Comparison of ENCODE assay signal across 8 cellular contexts in the genomic region with DNA sequence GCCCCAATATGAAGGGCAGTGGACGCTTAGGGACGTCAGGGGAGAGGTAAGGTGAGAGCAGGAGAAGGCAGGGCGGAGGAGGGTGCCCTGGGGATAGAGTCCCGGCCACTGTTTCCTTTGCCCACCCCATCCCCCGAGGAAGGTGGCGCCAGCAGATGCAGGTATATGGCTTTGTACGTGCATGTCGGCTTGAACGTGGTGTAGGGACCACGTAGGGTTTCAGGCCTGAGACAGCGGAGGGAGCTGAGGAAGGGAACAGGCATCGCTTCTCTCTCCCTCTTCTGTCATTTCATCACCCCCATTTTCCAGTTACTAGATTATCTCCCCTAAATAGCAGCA.
DNase-seq lines count a peak whose midpoint lies in the region; ATAC-seq, FAIRE-seq and TF ChIP-seq lines count a peak whose summit lies in the region.

No MANE protein-coding gene starts in this region.

- H3K9me2 ChIP-seq in GM23338 (ENCODE audit: insufficient read depth), result no peaks in the 10 kb centered on the region

- H3K27me3 ChIP-seq in GM23338 (ENCODE audit: insufficient read depth), result no peaks in the 10 kb centered on the region
- no peaks in the 10 kb centered on the region for H3K27me3 ChIP-seq in OCI-LY3 (ENCODE audit: low read depth, low read length)
- no peaks in the 10 kb centered on the region for H3K27me3 ChIP-seq in fibroblast of lung (ENCODE audit: control insufficient read depth, insufficient read depth, low read length)
- H3K27me3 ChIP-seq in skeletal muscle satellite cell (ENCODE audit: control insufficient read depth, insufficient read depth, low read length), result no peaks in the 10 kb centered on the region

- H3K4me3 ChIP-seq in GM23338 (peak overlapping the region; percentile 51), OCI-LY3 (ENCODE audit: low read length) (peak overlapping the region; percentile 69), fibroblast of lung (replicated peaks in 1 of 4; ENCODE audit: control extremely low read depth in 1 of 4, insufficient read depth in 1 of 4, low read depth in 3 of 4, low read length in 4 of 4) (peak overlapping the region in 3 of 4 experiments; percentile 10 to 38 (median 33)), skeletal muscle satellite cell (ENCODE audit: low read length) (peak overlapping the region; percentile 64)

- no peak for TF ChIP-seq POLR2A in H54 (IDR thresholded peaks at IDR 0.05; ENCODE audit: low read depth, low read length)

- H3K4me1 ChIP-seq in GM23338 (ENCODE audit: insufficient read depth), result no peaks in the 10 kb centered on the region
- peaks cover 11% of the 10 kb centered on the region; the same call in 1 of the 2 replicates for H3K4me1 ChIP-seq in OCI-LY3 (ENCODE audit: low read length)
- H3K4me1 ChIP-seq in fibroblast of lung (ENCODE audit: control insufficient read depth, extremely low read depth, insufficient read depth, low read length), result peaks cover 6% of the 10 kb centered on the region
- H3K4me1 ChIP-seq in skeletal muscle satellite cell (ENCODE audit: control insufficient read depth, insufficient read depth, low read length), result peaks cover 25% of the 10 kb centered on the region

- H3K27ac ChIP-seq in GM23338 (ENCODE audit: low read depth) (no peak overlapping the region), OCI-LY3 (ENCODE audit: low read length) (no peak overlapping the region), fibroblast of lung (ENCODE audit: insufficient read depth, low read length) (no peak overlapping the region)

- no peaks in the 10 kb centered on the region for H3K36me3 ChIP-seq in GM23338 (ENCODE audit: insufficient read depth)
- H3K36me3 ChIP-seq in OCI-LY3 (replicated peaks; ENCODE audit: low read depth, low read length), result no peaks in the 10 kb centered on the region
- no peaks in the 10 kb centered on the region for H3K36me3 ChIP-seq in fibroblast of lung (ENCODE audit: control insufficient read depth, insufficient read depth, low read length)
- H3K36me3 ChIP-seq in skeletal muscle satellite cell (ENCODE audit: insufficient read depth, low read length), result no peaks in the 10 kb centered on the region

- DNase-seq in GM23338 (ENCODE audit: low spot score) (no peak), fibroblast of lung (ENCODE audit: low read depth in 2 of 2) (no peak), endothelial cell (ENCODE audit: low spot score) (no peak), H54 (ENCODE audit: insufficient read length, low spot score) (no peak), cortex of kidney (lab: John Stamatoyannopoulos, UW) (no peak)

- H3K9me3 ChIP-seq in OCI-LY3 (ENCODE audit: insufficient read depth, low read length) (no peaks in the 10 kb centered on the region), fibroblast of lung (ENCODE audit: control insufficient read depth, insufficient read depth, low read depth, low read length) (no peaks in the 10 kb centered on the region), skeletal muscle satellite cell (replicated peaks; ENCODE audit: low read length) (no peaks in the 10 kb centered on the region)

- H3K4me3 Mint-ChIP-seq in GM23338 (peak overlapping the region; percentile 75), endothelial cell (ENCODE audit: unreplicated experiment) (no peak overlapping the region)

- H4K20me1 ChIP-seq in GM23338 (replicated peaks; ENCODE audit: insufficient read depth) (no peaks in the 10 kb centered on the region), OCI-LY3 (ENCODE audit: insufficient read depth, low read length) (no peaks in the 10 kb centered on the region), fibroblast of lung (ENCODE audit: control insufficient read depth, extremely low read depth, insufficient read depth, low read length) (no peaks in the 10 kb centered on the region)

- no peak for TF ChIP-seq CTCF in GM23338 (conservative IDR thresholded peaks at IDR 0.05; ENCODE audit: low read depth in 2 of 2)
- no peak for TF ChIP-seq CTCF in OCI-LY3 (IDR thresholded peaks at IDR 0.05; ENCODE audit: low read depth, low read length)
- TF ChIP-seq CTCF in fibroblast of lung (conservative IDR thresholded peaks at IDR 0.05 in 1 of 2, IDR thresholded peaks at IDR 0.05 in 1 of 2; ENCODE audit: low read depth in 1 of 2, low read length in 2 of 2), result no peak
- no peak for TF ChIP-seq CTCF in endothelial cell (IDR thresholded peaks at IDR 0.05; ENCODE audit: unreplicated experiment)

- H3K9me3 Mint-ChIP-seq in GM23338, result no peaks in the 10 kb centered on the region; the same call in none of the 3 replicates
- no peaks in the 10 kb centered on the region for H3K9me3 Mint-ChIP-seq in endothelial cell (ENCODE audit: unreplicated experiment)

- H3K27ac Mint-ChIP-seq in GM23338 (no peak overlapping the region), endothelial cell (ENCODE audit: unreplicated experiment) (no peak overlapping the region)

- H3K9ac ChIP-seq in OCI-LY3 (ENCODE audit: low read length), result peak overlapping the region; percentile 38; the same call in 1 of the 2 replicates
- no peak overlapping the region for H3K9ac ChIP-seq in fibroblast of lung (ENCODE audit: insufficient read depth, low read length)
- H3K9ac ChIP-seq in skeletal muscle satellite cell (ENCODE audit: low read depth, low read length), result peak overlapping the region; percentile 67

- H3F3A ChIP-seq in GM23338 (replicated peaks; ENCODE audit: low read depth), result no peaks in the 10 kb centered on the region

- H3K4me2 ChIP-seq in GM23338 (peak overlapping the region; percentile 74), OCI-LY3 (ENCODE audit: low read length) (peak overlapping the region; percentile 93), fibroblast of lung (ENCODE audit: extremely low read depth, insufficient read depth, low read length) (peak overlapping the region; percentile 64), skeletal muscle satellite cell (ENCODE audit: low read length) (peak overlapping the region; percentile 79)

- ATAC-seq in GM18499 (IDR thresholded peaks at IDR 0.05; ENCODE audit: insufficient read depth, unreplicated experiment) (peak; percentile 23), GM23338 (peak; percentile 5; the same call in 2 of the 3 replicates)

- no peaks in the 10 kb centered on the region for H3K79me2 ChIP-seq in GM23338 (replicated peaks; ENCODE audit: insufficient read depth)
- no peaks in the 10 kb centered on the region for H3K79me2 ChIP-seq in OCI-LY3 (ENCODE audit: low read length)
- H3K79me2 ChIP-seq in fibroblast of lung (ENCODE audit: control insufficient read depth, insufficient read depth, low read length), result no peaks in the 10 kb centered on the region

- no peak overlapping the region for H2AFZ ChIP-seq in GM23338
- peak overlapping the region; percentile 69 for H2AFZ ChIP-seq in OCI-LY3 (ENCODE audit: low read depth, low read length)
- peak overlapping the region; percentile 73 for H2AFZ ChIP-seq in fibroblast of lung (ENCODE audit: low read length)

- peaks cover 19% of the 10 kb centered on the region for H3K27me3 Mint-ChIP-seq in GM23338 (ENCODE audit: insufficient read depth, low read depth, poor library complexity)
- H3K27me3 Mint-ChIP-seq in endothelial cell (ENCODE audit: unreplicated experiment), result no peaks in the 10 kb centered on the region

- no peaks in the 10 kb centered on the region for H3K36me3 Mint-ChIP-seq in GM23338 (ENCODE audit: low read depth)
- no peaks in the 10 kb centered on the region for H3K36me3 Mint-ChIP-seq in endothelial cell (ENCODE audit: low read depth, unreplicated experiment)

- no peak for FAIRE-seq in H54 (lab: Jason Lieb, UNC)

- H3K4me1 Mint-ChIP-seq in GM23338 (peaks cover 26% of the 10 kb centered on the region), endothelial cell (ENCODE audit: unreplicated experiment) (peaks cover 10% of the 10 kb centered on the region)
